ENCODE assay signal across 8 cellular contexts in genomic region chr12:42325776-42326465, GRCh38. TPM values are rescaled to one million over a fixed set of nuclear protein-coding genes. Genes with fewer than 3 reads are reported as not detected.
DNase-seq lines count a peak whose midpoint lies in the region; ATAC-seq and TF ChIP-seq lines count a peak whose summit lies in the region.

PPHLN1 (plus strand) TSS chr12:42326167; CDS start chr12:42335903, 9,736 bp downstream.
ZCRB1 (minus strand) TSS chr12:42326094; CDS start chr12:42324102, 1,992 bp downstream.

- H3K4me1 Mint-ChIP-seq in natural killer cell, result peaks cover 49 to 54% of the 10 kb centered on the region in 2 donors

- no peaks in the 10 kb centered on the region for H3K27me3 Mint-ChIP-seq in natural killer cell (ENCODE audit: low read depth in 2 of 2)

- TF ChIP-seq CTCF in natural killer cell (IDR thresholded peaks at IDR 0.05), result no peak

- intact Hi-C loops in natural killer cell (cut with micrococcal nuclease), result loop anchor here (1.0 to 10.0 kb wide), 3 partner anchors 88 to 231 kb away; partner anchors contain the start of genes GXYLT1 and YAF2

- H3K27ac Mint-ChIP-seq in natural killer cell, result peak within 1 kb of the TSS; percentile 96 to 99

- no peaks in the 10 kb centered on the region for H3K9me3 Mint-ChIP-seq in natural killer cell

- peak within 1 kb of the TSS; percentile 99 for H3K4me3 Mint-ChIP-seq in natural killer cell

- DNase-seq in DMS79 treated with DMSO at 0.1 percent for 48 hours (lab: John Stamatoyannopoulos, UW), result peak; percentile 75
- peak; percentile 87 for DNase-seq in KBM-7
- peak; percentile 91 for DNase-seq in RPMI8226
- peak; percentile 52 to 69 for DNase-seq in activated T-helper 1 cell treated with anti-CD3 and anti-CD28 coated beads, Interleukin-2, amount 50 U/mL, for 16 hours (ENCODE audit: low read depth in 1 of 2, low spot score in 1 of 2)
- DNase-seq in fibroblast of peridontal ligament (ENCODE audit: extremely low read depth), result peak; percentile 68
- DNase-seq in natural killer cell, result peak; percentile 77
- peak; percentile 77 for DNase-seq in stimulated activated naive CD4-positive, alpha-beta T cell treated with Interleukin-2 at 50 U/mL for 16 hours (lab: John Stamatoyannopoulos, UW)

- ATAC-seq in GM21723 (IDR thresholded peaks at IDR 0.05; ENCODE audit: unreplicated experiment) (peak; percentile 94), natural killer cell (peak; percentile 87 to 95 (median 92))

- H3K36me3 Mint-ChIP-seq in natural killer cell, result peaks cover 4% of the 10 kb centered on the region

- in situ Hi-C loops in KBM-7 (cut with MboI; ENCODE audit: low pct_unique_long_range_greater_than_20kb, low sequenced_read_pairs), result no loop called here

RNA-seq across cellular contexts. Expression of gene PPHLN1, which starts in this region (rescaled TPM):
- total RNA-seq in natural killer cell, result 100 to 1,000 TPM in 2 of 3 donors, 10 to 100 TPM in 1; 98.2 to 101 (median 101) TPM

RNA-seq across cellular contexts. Expression of gene ZCRB1, which starts in this region (rescaled TPM):
- 10 to 100 TPM; 28.0 to 35.9 (median 33.8) TPM for total RNA-seq in natural killer cell

Comparison
In these comparisons a context has a peak if more than half of its experiments do, and no peak if none do; other contexts are left out.
1. Peak in every context shown above with its lines: DNase-seq and ATAC-seq.